ENCODE assay signal across 27 cellular contexts in the genomic region with DNA sequence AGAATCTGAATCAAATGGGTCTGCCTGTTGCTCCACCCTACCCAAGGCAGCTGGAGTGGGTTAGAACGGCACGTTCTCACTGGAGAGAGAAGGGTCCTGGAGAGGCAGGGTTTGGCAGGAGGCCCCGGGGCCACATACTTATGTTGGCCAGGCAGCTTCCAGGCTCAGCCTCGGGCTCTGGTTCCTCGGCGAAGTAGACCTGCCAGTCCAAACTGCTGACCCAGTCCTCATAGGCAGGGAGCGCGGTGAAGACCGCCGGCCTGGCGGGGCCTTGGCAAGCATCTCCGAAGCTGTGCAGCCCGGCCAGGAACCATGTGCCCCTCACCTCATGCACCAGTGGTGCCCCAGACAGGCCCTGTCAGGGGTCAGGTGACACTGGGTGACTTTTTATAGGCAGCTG.
"Had no signal": no experiment of that assay in that cellular context is flagged by ENCODE, and none has a peak within 500 bp of the region (broad histone marks: within the 10 kb centered on the region; RNA-seq: fewer than 3 reads in every experiment).

No MANE protein-coding gene starts in this region.

- H3K4me3 ChIP-seq: esophagus muscularis mucosa, heart right ventricle, neural progenitor cell, stomach, tibial artery had no signal

- H3K4me1 ChIP-seq: foreskin keratinocyte, neural progenitor cell had no signal

- H3K27me3 ChIP-seq: esophagus muscularis mucosa, foreskin keratinocyte, heart right ventricle, neural progenitor cell, stomach, tibial artery had no signal

- H3K36me3 ChIP-seq: neural progenitor cell had no signal

- H3K4me2 ChIP-seq: neural progenitor cell had no signal

- H3K9ac ChIP-seq: neural progenitor cell had no signal

- H3K27ac Mint-ChIP-seq: activated B cell treated with CpG ODN at 0.5 μM for 24 hours; activated CD8-positive, alpha-beta T cell treated with anti-CD3 and anti-CD28 coated beads for 36 hours; activated naive CD8-positive, alpha-beta T cell; activated T-helper 2 cell treated with anti-CD3 and anti-CD28 coated beads, Interferon-gamma antibody, Interleukin-2, Interleukin-4, amounts not matched to agents 10 μg/mL and 5 μg/mL and 100 μg/mL, durations not matched to agents 14 hours and 24 hours and 36 hours; dendritic cell treated with granulocyte-macrophage colony-stimulating factor and Interleukin-4, amounts not matched to agents 40 ng/mL and 50 ng/mL, for 4 days; neural progenitor cell; T-helper 2 cell treated with Interferon-gamma antibody and Interleukin-4, amounts not matched to agents 5 μg/mL and 100 μg/mL, for 36 hours had no signal

- H3K9me3 Mint-ChIP-seq: activated B cell treated with CpG ODN at 0.5 μM for 24 hours; activated CD8-positive, alpha-beta T cell treated with anti-CD3 and anti-CD28 coated beads for 36 hours; activated T-cell treated with anti-CD3 and anti-CD28 coated beads, Interleukin-2, amount 50 U/mL, for 4 hours; activated T-helper 2 cell treated with anti-CD3 and anti-CD28 coated beads, Interferon-gamma antibody, Interleukin-2, Interleukin-4, amounts not matched to agents 10 μg/mL and 5 μg/mL and 100 μg/mL, durations not matched to agents 14 hours and 24 hours and 36 hours; central memory CD8-positive, alpha-beta T cell; dendritic cell treated with granulocyte-macrophage colony-stimulating factor and Interleukin-4, amounts not matched to agents 40 ng/mL and 50 ng/mL, for 4 days; naive thymus-derived CD8-positive, alpha-beta T cell; neural progenitor cell; T-helper 2 cell treated with Interferon-gamma antibody and Interleukin-4, amounts not matched to agents 5 μg/mL and 100 μg/mL, for 36 hours had no signal

- H2AFZ ChIP-seq: neural progenitor cell had no signal

- DNase-seq: activated B cell treated with CpG ODN at 0.5 μM for 24 hours; activated CD4-positive, alpha-beta T cell treated with anti-CD3 and anti-CD28 coated beads, Interleukin-2, amount 50 U/mL, for 1 hour; activated CD8-positive, alpha-beta T cell treated with anti-CD3 and anti-CD28 coated beads for 36 hours; activated naive CD4-positive, alpha-beta T cell; activated T-cell treated with anti-CD3 and anti-CD28 coated beads, Interleukin-2, amount 50 U/mL, for 4 hours; anterior cingulate cortex; foreskin keratinocyte; heart right ventricle; left ventricle myocardium superior; midbrain; naive thymus-derived CD8-positive, alpha-beta T cell; occipital lobe; stimulated activated CD4-positive, alpha-beta T cell treated with anti-CD3 and anti-CD28 coated beads, Interleukin-12 subunit alpha, Interleukin-12 subunit beta, amount 100 ng/mL, for 4 hours; stimulated activated CD4-positive, alpha-beta T cell treated with anti-CD3 and anti-CD28 coated beads, Interleukin-4, amount 100 ng/mL, for 1 hour; stomach; T-helper 1 cell; tibial artery had no signal

- FAIRE-seq: bronchial epithelial cell, islet of Langerhans had no signal

- H3K27ac ChIP-seq: esophagus muscularis mucosa, foreskin keratinocyte, heart right ventricle, neural progenitor cell, stomach, tibial artery had no signal

- ATAC-seq: activated CD8-positive, alpha-beta T cell treated with anti-CD3 and anti-CD28 coated beads for 36 hours; activated T-cell treated with anti-CD3 and anti-CD28 coated beads, Interleukin-2, amount 50 U/mL, for 4 hours; left ventricle myocardium superior; naive thymus-derived CD8-positive, alpha-beta T cell; right cardiac atrium had no signal

- H3K27me3 Mint-ChIP-seq: activated B cell treated with CpG ODN at 0.5 μM for 24 hours; activated CD8-positive, alpha-beta T cell treated with anti-CD3 and anti-CD28 coated beads for 36 hours; activated naive CD8-positive, alpha-beta T cell; central memory CD8-positive, alpha-beta T cell; dendritic cell treated with granulocyte-macrophage colony-stimulating factor and Interleukin-4, amounts not matched to agents 40 ng/mL and 50 ng/mL, for 4 days; naive thymus-derived CD8-positive, alpha-beta T cell had no signal

- H3K9me3 ChIP-seq: esophagus muscularis mucosa, heart right ventricle, stomach, tibial artery had no signal

- H3K4me3 Mint-ChIP-seq: activated B cell treated with CpG ODN at 0.5 μM for 24 hours; activated CD8-positive, alpha-beta T cell treated with anti-CD3 and anti-CD28 coated beads for 36 hours; activated naive CD8-positive, alpha-beta T cell; activated T-cell treated with anti-CD3 and anti-CD28 coated beads, Interleukin-2, amount 50 U/mL, for 4 hours; central memory CD8-positive, alpha-beta T cell; dendritic cell treated with granulocyte-macrophage colony-stimulating factor and Interleukin-4, amounts not matched to agents 40 ng/mL and 50 ng/mL, for 4 days; neural progenitor cell; T-helper 2 cell treated with Interferon-gamma antibody and Interleukin-4, amounts not matched to agents 5 μg/mL and 100 μg/mL, for 36 hours had no signal
